ENCODE assay signal across 8 cellular contexts in genomic region chr10:87095241-87095945, GRCh38. TPM values are rescaled to one million over a fixed set of nuclear protein-coding genes. Genes with fewer than 3 reads are reported as not detected.
A peak's percentile ranks its signal among the peaks of the same experiment; 100 is the strongest.
DNase-seq lines count a peak whose midpoint lies in the region; ATAC-seq, FAIRE-seq and TF ChIP-seq lines count a peak whose summit lies in the region.

No MANE protein-coding gene starts in this region.

- DNase-seq in GM18507 (ENCODE audit: extremely low spot score, insufficient read length, low read depth) (peak; percentile 58), NCI-H510A treated with DMSO at 0.1 percent for 48 hours (lab: John Stamatoyannopoulos, UW) (peak; percentile 20), mesenchymal stem cell (peak; percentile 93)
- peak; percentile 54 to 66 for DNase-seq in activated CD8-positive, alpha-beta memory T cell treated with anti-CD3 and anti-CD28 coated beads for 1 hour (ENCODE audit: extremely low read depth in 1 of 2, low read depth in 1 of 2)
- DNase-seq in effector CD8-positive, alpha-beta T cell (lab: John Stamatoyannopoulos, UW) = peak; percentile 62
- peak; percentile 46 for DNase-seq in stimulated activated CD8-positive, alpha-beta memory T cell treated with anti-CD3 and anti-CD28 coated beads, Interleukin-15, amount 100 ng/mL, for 1 hour (ENCODE audit: low read depth)

- peak overlapping the region; percentile 83 for H2AFZ ChIP-seq in mesenchymal stem cell (ENCODE audit: low read depth, low read length)

- no peaks in the 10 kb centered on the region for H3K9me3 ChIP-seq in mesenchymal stem cell (ENCODE audit: control insufficient read depth, low read length)

- peak overlapping the region; percentile 99 to 100 for H3K14ac ChIP-seq in mesenchymal stem cell (ENCODE audit: low read length in 2 of 2)

- peak overlapping the region; percentile 92 for H3K9ac ChIP-seq in mesenchymal stem cell (ENCODE audit: low read length)

- H3K27ac ChIP-seq in 22Rv1 (peak overlapping the region; percentile 99), mesenchymal stem cell (ENCODE audit: low read length, poor library complexity, severe bottlenecking) (peak overlapping the region; percentile 72)

- H2BK5ac ChIP-seq in mesenchymal stem cell (ENCODE audit: low read depth, low read length, poor library complexity, severe bottlenecking) = peak overlapping the region; percentile 96

- peak overlapping the region in 1 of 2 experiments; percentile 11 for H3K23ac ChIP-seq in mesenchymal stem cell (ENCODE audit: low read length in 2 of 2)

- H3K27me3 ChIP-seq in mesenchymal stem cell (ENCODE audit: control insufficient read depth in 1 of 2, insufficient read depth in 1 of 2, low read length in 2 of 2) = no peaks in the 10 kb centered on the region

- H3K36me3 ChIP-seq in mesenchymal stem cell (ENCODE audit: control insufficient read depth in 1 of 2, insufficient read depth in 2 of 2, low read depth in 1 of 2, low read length in 2 of 2) = peaks cover 6 to 29% of the 10 kb centered on the region in 2 experiments

- H3K4me1 ChIP-seq in mesenchymal stem cell (ENCODE audit: control insufficient read depth, insufficient read depth, low read depth, low read length) = peaks cover 7% of the 10 kb centered on the region

- peak overlapping the region; percentile 44 to 85 for H3K18ac ChIP-seq in mesenchymal stem cell (ENCODE audit: low read depth in 1 of 2, low read length in 2 of 2)

- H3K4ac ChIP-seq in mesenchymal stem cell (ENCODE audit: low read depth in 1 of 2, low read length in 2 of 2) = peak overlapping the region; percentile 52 to 62

- TF ChIP-seq CTCF in 22Rv1 (IDR thresholded peaks at IDR 0.05) = no peak

- H4K91ac ChIP-seq in mesenchymal stem cell (ENCODE audit: low read length) = peak overlapping the region; percentile 92

- peak overlapping the region; percentile 98 for H2BK120ac ChIP-seq in mesenchymal stem cell (ENCODE audit: low read depth, low read length)

- peak overlapping the region; percentile 94 for H4K8ac ChIP-seq in mesenchymal stem cell (ENCODE audit: low read length)

- H3K79me1 ChIP-seq in mesenchymal stem cell (replicated peaks; ENCODE audit: low read length, poor library complexity, severe bottlenecking) = no peaks in the 10 kb centered on the region

- peak overlapping the region; percentile 80 for H2BK15ac ChIP-seq in mesenchymal stem cell (ENCODE audit: low read depth, poor library complexity, severe bottlenecking)

- no peak overlapping the region for H2AK5ac ChIP-seq in mesenchymal stem cell (ENCODE audit: low read length, severe bottlenecking)

- peak; percentile 51 for ATAC-seq in HG02970 (IDR thresholded peaks at IDR 0.05; ENCODE audit: low FRiP score, unreplicated experiment)

- FAIRE-seq in GM18507 (lab: Jason Lieb, UNC) = peak; percentile 57

- H2BK12ac ChIP-seq in mesenchymal stem cell (ENCODE audit: low read length in 2 of 2) = peak overlapping the region; percentile 59 to 87

- peak overlapping the region; percentile 69 to 94 for H3K4me3 ChIP-seq in mesenchymal stem cell (ENCODE audit: insufficient read depth in 1 of 2, low read depth in 1 of 2, low read length in 2 of 2)

- 4% methylated on average over 54 of the region's 59 CpGs for WGBS in mesenchymal stem cell

- H3K4me2 ChIP-seq in mesenchymal stem cell (ENCODE audit: low read length, poor library complexity, severe bottlenecking) = peak overlapping the region; percentile 64

RNA-seq across cellular contexts. Expression of gene SHLD2, which starts 0.4 kb away (rescaled TPM):
- 18.6 TPM for polyA plus RNA-seq in mesenchymal stem cell (2013, experiment 1 of 2)
- polyA plus RNA-seq in mesenchymal stem cell (2013, experiment 2 of 2) = 18.6 TPM

RNA-seq across cellular contexts. Expression of gene GLUD1, which starts 0.8 kb away (rescaled TPM):
- 78.1 TPM for polyA plus RNA-seq in mesenchymal stem cell (2013, experiment 1 of 2)
- 78.6 TPM for polyA plus RNA-seq in mesenchymal stem cell (2013, experiment 2 of 2)

Comparison
In these comparisons a context has a peak if more than half of its experiments do, and no peak if none do; other contexts are left out.
1. Peak in every context shown above with its lines: DNase-seq, ATAC-seq, H3K4me3 ChIP-seq and H3K27ac ChIP-seq.
2. DNase-seq: peak in every context shown above with its lines; median percentile 93 in mesenchymal stem cell; 62 in effector CD8-positive, alpha-beta T cell; 60 in activated CD8-positive, alpha-beta memory T cell treated with anti-CD3 and anti-CD28 coated beads for 1 hour; 58 in GM18507; 46 in stimulated activated CD8-positive, alpha-beta memory T cell treated with anti-CD3 and anti-CD28 coated beads, Interleukin-15, amount 100 ng/mL, for 1 hour; 20 in NCI-H510A treated with DMSO at 0.1 percent for 48 hours.